8 cellular contexts compared by ENCODE assay signal in the genomic region with DNA sequence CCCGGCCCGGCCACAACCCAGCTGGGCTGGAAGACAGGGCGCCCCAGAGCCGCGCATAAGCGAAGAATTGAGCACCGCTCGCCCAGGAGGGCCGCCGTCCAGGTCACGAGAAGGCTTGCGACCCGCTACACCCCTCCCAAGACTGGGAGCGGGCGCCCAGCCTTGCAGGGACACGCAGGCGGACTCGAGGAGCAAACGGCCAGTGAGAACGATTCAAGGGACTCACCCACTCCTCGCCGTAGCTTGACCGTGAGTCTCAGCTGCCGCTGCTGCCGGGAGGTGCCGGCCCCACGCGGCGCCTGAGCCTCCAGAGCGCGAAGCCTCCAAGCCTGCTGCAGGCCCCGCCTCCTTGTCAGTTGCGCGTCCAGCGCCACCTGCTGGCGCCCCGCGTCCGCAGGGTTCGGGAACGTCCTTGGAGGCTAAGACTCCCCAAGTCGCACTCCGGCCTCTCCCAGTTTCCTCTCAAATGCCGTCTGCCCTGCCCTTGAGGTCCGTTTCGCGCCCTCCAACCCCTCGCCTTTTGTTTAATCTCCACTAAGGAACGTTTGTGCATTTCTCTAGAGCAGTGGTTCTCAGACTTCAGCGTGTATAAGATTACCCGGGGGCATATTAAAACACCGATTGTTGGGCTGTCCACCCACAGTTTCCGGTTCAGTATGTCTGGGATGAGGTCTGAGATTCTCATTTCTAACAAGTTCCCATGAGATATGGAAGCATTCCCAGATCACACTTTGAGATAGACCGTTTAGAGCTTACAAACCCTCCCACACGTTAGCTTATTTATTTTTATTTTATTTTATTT. TPM values are rescaled to one million over a fixed set of nuclear protein-coding genes. Genes with fewer than 3 reads are reported as not detected.
A peak's percentile ranks its signal among the peaks of the same experiment; 100 is the strongest.
DNase-seq lines count a peak whose midpoint lies in the region; ATAC-seq, FAIRE-seq and TF ChIP-seq lines count a peak whose summit lies in the region.
"Not testable (repeated sequence)": the region's sequence is repeated elsewhere in the genome, so short reads cannot be mapped to it uniquely, and the experiment has no call there.

TSS of gene STEAP1B (minus strand) at position 301 of the 802 bp plus-strand sequence. CDS start 5,333 bp downstream, outside the sequence.

- H3K36me3 Mint-ChIP-seq in neural crest cell (ENCODE audit: low read depth); stimulated activated effector memory CD8-positive, alpha-beta T cell treated with anti-CD3 and anti-CD28 coated beads, Interleukin-12 subunit alpha, Interleukin-12 subunit beta, amount 100 ng/mL, for 72 hours: not testable (repeated sequence)

- peak within 1 kb of the TSS; percentile 81 for H3K4me3 Mint-ChIP-seq in neural crest cell
- H3K4me3 Mint-ChIP-seq in stimulated activated effector memory CD8-positive, alpha-beta T cell treated with anti-CD3 and anti-CD28 coated beads, Interleukin-12 subunit alpha, Interleukin-12 subunit beta, amount 100 ng/mL, for 72 hours = peak within 1 kb of the TSS; percentile 25

- peaks cover 12% of the 10 kb centered on the region for H3K27me3 Mint-ChIP-seq in neural crest cell (ENCODE audit: low read depth)

- ATAC-seq in GM21737 (IDR thresholded peaks at IDR 0.05; ENCODE audit: unreplicated experiment) = peak; percentile 98
- peak; percentile 95 for ATAC-seq in stimulated activated effector memory CD8-positive, alpha-beta T cell treated with anti-CD3 and anti-CD28 coated beads, Interleukin-12 subunit alpha, Interleukin-12 subunit beta, amount 100 ng/mL, for 72 hours

- peak; percentile 89 for DNase-seq in DMS53 treated with DMSO at 0.1 percent for 48 hours (lab: John Stamatoyannopoulos, UW; ENCODE audit: unreplicated experiment)
- DNase-seq in HuH-7.5 (ENCODE audit: low spot score) = peak; percentile 48
- peak; percentile 68 for DNase-seq in SHP77 treated with DMSO at 0.1 percent for 48 hours (lab: John Stamatoyannopoulos, UW)
- peak; percentile 86 for DNase-seq in activated naive CD4-positive, alpha-beta T cell treated with Interleukin-2 at 50 U/mL for 16 hours
- DNase-seq in frontal cortex (ENCODE audit: low spot score in 2 of 2) = peak; percentile 51 to 73
- peak; percentile 93 for DNase-seq in neural crest cell (ENCODE audit: low read depth, low spot score)
- peak; percentile 85 to 92 for DNase-seq in stimulated activated effector memory CD8-positive, alpha-beta T cell treated with anti-CD3 and anti-CD28 coated beads, Interleukin-12 subunit alpha, Interleukin-12 subunit beta, amount 100 ng/mL, for 72 hours (ENCODE audit: low spot score in 2 of 2)

- not testable (repeated sequence) for FAIRE-seq in frontal cortex (lab: Jason Lieb, UNC)

- peak; percentile 75 for TF ChIP-seq CTCF in neural crest cell (conservative IDR thresholded peaks at IDR 0.05)

- H3K27ac Mint-ChIP-seq in neural crest cell (ENCODE audit: unreplicated experiment) = peak within 1 kb of the TSS; percentile 14
- H3K27ac Mint-ChIP-seq in stimulated activated effector memory CD8-positive, alpha-beta T cell treated with anti-CD3 and anti-CD28 coated beads, Interleukin-12 subunit alpha, Interleukin-12 subunit beta, amount 100 ng/mL, for 72 hours = not testable (repeated sequence)

- H3K4me1 Mint-ChIP-seq in neural crest cell = peaks cover 29% of the 10 kb centered on the region
- not testable (repeated sequence) for H3K4me1 Mint-ChIP-seq in stimulated activated effector memory CD8-positive, alpha-beta T cell treated with anti-CD3 and anti-CD28 coated beads, Interleukin-12 subunit alpha, Interleukin-12 subunit beta, amount 100 ng/mL, for 72 hours

- not testable (repeated sequence) for H3K9me3 Mint-ChIP-seq in neural crest cell; stimulated activated effector memory CD8-positive, alpha-beta T cell treated with anti-CD3 and anti-CD28 coated beads, Interleukin-12 subunit alpha, Interleukin-12 subunit beta, amount 100 ng/mL, for 72 hours

RNA-seq across cellular contexts. Expression of gene STEAP1B, which starts in this region (rescaled TPM):
- total RNA-seq in frontal cortex = 2.4 TPM
- total RNA-seq in neural crest cell = 9.5 and 10.8 TPM in 2 replicates

Comparison
In these comparisons a context has a peak if more than half of its experiments do, and no peak if none do; other contexts are left out.
1. Peak in every context shown above with its lines: DNase-seq and ATAC-seq.